Comparison of ENCODE assay signal across 11 cellular contexts in genomic region chr6:149093643-149094042, GRCh38.
DNase-seq lines count a peak whose midpoint lies in the region; ATAC-seq and TF ChIP-seq lines count a peak whose summit lies in the region.
"Had no signal": no experiment of that assay in that cellular context is flagged by ENCODE, and none has a peak within 500 bp of the region (broad histone marks: within the 10 kb centered on the region; RNA-seq: fewer than 3 reads in every experiment).

No MANE protein-coding gene starts in this region.

- no peaks in the 10 kb centered on the region for H3F3A ChIP-seq in PC-3 (ENCODE audit: low read length, unreplicated experiment)

- peak overlapping the region; percentile 54 for H3K4me3 Mint-ChIP-seq in activated CD4-positive, alpha-beta T cell treated with anti-CD3 and anti-CD28 coated beads, Interleukin-2, amount 10 ng/mL, durations not matched to agents 7 days and 5 days
- no peak overlapping the region for H3K4me3 Mint-ChIP-seq in dendritic cell treated with granulocyte-macrophage colony-stimulating factor and Interleukin-4, amounts not matched to agents 40 ng/mL and 50 ng/mL, for 4 days

- no peak for DNase-seq in activated CD4-positive, alpha-beta T cell treated with anti-CD3 and anti-CD28 coated beads, Interleukin-2, amount 10 ng/mL, durations not matched to agents 7 days and 5 days
- no peak for DNase-seq in activated CD4-positive, alpha-beta T cell treated with anti-CD3 and anti-CD28 coated beads, Interleukin-2, amount 50 U/mL, for 4 hours
- DNase-seq in PC-3, result peak; percentile 59
- DNase-seq in NCI-H2081 (lab: John Stamatoyannopoulos, UW), result no peak
- DNase-seq in NCI-H82 treated with DMSO at 0.1 percent for 48 hours (lab: John Stamatoyannopoulos, UW; ENCODE audit: unreplicated experiment), result no peak
- DNase-seq in stimulated activated naive CD4-positive, alpha-beta T cell treated with Interleukin-2 at 50 U/mL for 16 hours (lab: John Stamatoyannopoulos, UW), result no peak
- DNase-seq: effector CD8-positive, alpha-beta T cell; NCI-H2029 treated with DMSO at 0.1 percent for 48 hours; stimulated activated CD8-positive, alpha-beta memory T cell treated with anti-CD3 and anti-CD28 coated beads, Interleukin-4, amount 100 ng/mL, for 48 hours had no signal

- H3K27me3 Mint-ChIP-seq in activated CD4-positive, alpha-beta T cell treated with anti-CD3 and anti-CD28 coated beads, Interleukin-2, amount 10 ng/mL, durations not matched to agents 7 days and 5 days, result no peaks in the 10 kb centered on the region
- peaks cover 2% of the 10 kb centered on the region for H3K27me3 Mint-ChIP-seq in dendritic cell treated with granulocyte-macrophage colony-stimulating factor and Interleukin-4, amounts not matched to agents 40 ng/mL and 50 ng/mL, for 4 days

- POLR2A ChIA-PET in activated CD4-positive, alpha-beta T cell treated with anti-CD3 and anti-CD28 coated beads, Interleukin-2, amount 10 ng/mL, durations not matched to agents 7 days and 5 days (lab: Charles Lee), result no interaction called here
- POLR2A ChIA-PET in PC-3 (lab: Charles Lee; ENCODE audit: unreplicated experiment), result interaction anchor here (0.6 kb wide), 1 partner anchor 322 kb away, joined by 5 read pairs; no protein-coding TSS in a partner anchor

- no peak overlapping the region for H3K9ac ChIP-seq in PC-3 (ENCODE audit: low read length)
- H3K9ac ChIP-seq in skeletal muscle satellite cell (ENCODE audit: low read depth, low read length), result no peak overlapping the region

- H3K4me3 ChIP-seq in PC-3 (ENCODE audit: low read length) (no peak overlapping the region), skeletal muscle satellite cell (ENCODE audit: low read length) (no peak overlapping the region)

- ATAC-seq in PC-3, result peak; percentile 50

- H3K9me3 Mint-ChIP-seq in activated CD4-positive, alpha-beta T cell treated with anti-CD3 and anti-CD28 coated beads, Interleukin-2, amount 10 ng/mL, durations not matched to agents 7 days and 5 days, result peaks cover 21% of the 10 kb centered on the region
- H3K9me3 Mint-ChIP-seq in dendritic cell treated with granulocyte-macrophage colony-stimulating factor and Interleukin-4, amounts not matched to agents 40 ng/mL and 50 ng/mL, for 4 days, result peaks cover 14% of the 10 kb centered on the region

- TF ChIP-seq CTCF in PC-3 (conservative IDR thresholded peaks at IDR 0.05; ENCODE audit: low read depth, low read length), result no peak

- H3K79me2 ChIP-seq in PC-3 (ENCODE audit: low read length), result no peaks in the 10 kb centered on the region

- H3K36me3 ChIP-seq in PC-3 (ENCODE audit: low read depth, low read length) (no peaks in the 10 kb centered on the region), skeletal muscle satellite cell (ENCODE audit: insufficient read depth, low read length) (no peaks in the 10 kb centered on the region)

- peak overlapping the region; percentile 46; the same call in 1 of the 2 replicates for H2AFZ ChIP-seq in PC-3 (ENCODE audit: low read length)

- no peaks in the 10 kb centered on the region for H4K20me1 ChIP-seq in PC-3 (ENCODE audit: low read length)

- H3K9me3 ChIP-seq in PC-3 (ENCODE audit: low read length) (peaks cover under 1% of the 10 kb centered on the region; the same call in 1 of the 2 replicates), skeletal muscle satellite cell (replicated peaks; ENCODE audit: low read length) (no peaks in the 10 kb centered on the region)

- peak overlapping the region; percentile 41 for H3K4me2 ChIP-seq in PC-3 (ENCODE audit: low read length)
- peak overlapping the region; percentile 5 for H3K4me2 ChIP-seq in skeletal muscle satellite cell (ENCODE audit: low read length)

- no TSS peak for BruUV-seq in PC-3 (replicated peaks; lab: Mats Ljungman, UMichigan)

- H3K36me3 Mint-ChIP-seq in activated CD4-positive, alpha-beta T cell treated with anti-CD3 and anti-CD28 coated beads, Interleukin-2, amount 10 ng/mL, durations not matched to agents 7 days and 5 days (ENCODE audit: low read depth), result peaks cover 49% of the 10 kb centered on the region
- peaks cover 5% of the 10 kb centered on the region for H3K36me3 Mint-ChIP-seq in dendritic cell treated with granulocyte-macrophage colony-stimulating factor and Interleukin-4, amounts not matched to agents 40 ng/mL and 50 ng/mL, for 4 days (ENCODE audit: low read depth)

- CTCF ChIA-PET in activated CD4-positive, alpha-beta T cell treated with anti-CD3 and anti-CD28 coated beads, Interleukin-2, amount 10 ng/mL, durations not matched to agents 7 days and 5 days (lab: Charles Lee), result interaction anchor here (0.8 to 3.6 kb wide), 7 partner anchors 8 to 338 kb away, joined by 3 to 23 read pairs (median 4); no protein-coding TSS in a partner anchor
- CTCF ChIA-PET in PC-3 (lab: Charles Lee), result no interaction called here

- intact Hi-C loops in PC-3 (cut with micrococcal nuclease), result loop anchor here (1.0 kb wide), 1 partner anchor 140 kb away; no protein-coding TSS in a partner anchor
- intact Hi-C loops in dendritic cell treated with granulocyte-macrophage colony-stimulating factor and Interleukin-4, amounts not matched to agents 40 ng/mL and 50 ng/mL, for 4 days (cut with micrococcal nuclease), result no loop called here

- H3K27ac Mint-ChIP-seq in activated CD4-positive, alpha-beta T cell treated with anti-CD3 and anti-CD28 coated beads, Interleukin-2, amount 10 ng/mL, durations not matched to agents 7 days and 5 days, result peak overlapping the region; percentile 90
- peak overlapping the region; percentile 42 for H3K27ac Mint-ChIP-seq in dendritic cell treated with granulocyte-macrophage colony-stimulating factor and Interleukin-4, amounts not matched to agents 40 ng/mL and 50 ng/mL, for 4 days

- H3K4me1 Mint-ChIP-seq in activated CD4-positive, alpha-beta T cell treated with anti-CD3 and anti-CD28 coated beads, Interleukin-2, amount 10 ng/mL, durations not matched to agents 7 days and 5 days, result peaks cover 80% of the 10 kb centered on the region
- peaks cover 32% of the 10 kb centered on the region for H3K4me1 Mint-ChIP-seq in dendritic cell treated with granulocyte-macrophage colony-stimulating factor and Interleukin-4, amounts not matched to agents 40 ng/mL and 50 ng/mL, for 4 days (ENCODE audit: low read depth)

- H3K27ac ChIP-seq in PC-3 (ENCODE audit: low read length), result 0 out of 2 replicates have a peak overlapping the region, but pooled peaks have one; percentile 11

- no peaks in the 10 kb centered on the region for H3K9me2 ChIP-seq in PC-3 (replicated peaks; ENCODE audit: low read length)

- H3K27me3 ChIP-seq in PC-3 (ENCODE audit: low read length), result no peaks in the 10 kb centered on the region
- no peaks in the 10 kb centered on the region for H3K27me3 ChIP-seq in skeletal muscle satellite cell (ENCODE audit: control insufficient read depth, insufficient read depth, low read length)

- H3K4me1 ChIP-seq in PC-3 (ENCODE audit: insufficient read depth, low read length) (peaks cover 19% of the 10 kb centered on the region), skeletal muscle satellite cell (ENCODE audit: control insufficient read depth, insufficient read depth, low read length) (peaks cover 21% of the 10 kb centered on the region)
